1 cellular context compared by ENCODE assay signal in genomic region chr18:79944126-79944731, GRCh38.
TF ChIP-seq lines count a peak whose summit lies in the region.

No MANE protein-coding gene starts in this region.

TF ChIP-seq in GM23338, 12 proteins besides CTCF, POLR2A, EP300 and RAD21 (continued from another document):
- TF ChIP-seq, protein P1, sequence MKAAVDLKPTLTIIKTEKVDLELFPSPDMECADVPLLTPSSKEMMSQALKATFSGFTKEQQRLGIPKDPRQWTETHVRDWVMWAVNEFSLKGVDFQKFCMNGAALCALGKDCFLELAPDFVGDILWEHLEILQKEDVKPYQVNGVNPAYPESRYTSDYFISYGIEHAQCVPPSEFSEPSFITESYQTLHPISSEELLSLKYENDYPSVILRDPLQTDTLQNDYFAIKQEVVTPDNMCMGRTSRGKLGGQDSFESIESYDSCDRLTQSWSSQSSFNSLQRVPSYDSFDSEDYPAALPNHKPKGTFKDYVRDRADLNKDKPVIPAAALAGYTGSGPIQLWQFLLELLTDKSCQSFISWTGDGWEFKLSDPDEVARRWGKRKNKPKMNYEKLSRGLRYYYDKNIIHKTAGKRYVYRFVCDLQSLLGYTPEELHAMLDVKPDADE (IDR thresholded peaks at IDR 0.05) = no peak
- TF ChIP-seq JUNB (IDR thresholded peaks at IDR 0.05; ENCODE audit: unreplicated experiment) = no peak
- TF ChIP-seq STAT1 (IDR thresholded peaks at IDR 0.05; ENCODE audit: unreplicated experiment) = no peak
- no peak for TF ChIP-seq CREB1 (CRISPR knock-in tag; IDR thresholded peaks at IDR 0.05; ENCODE audit: low read depth)
- TF ChIP-seq NANOG (IDR thresholded peaks at IDR 0.05; ENCODE audit: borderline replicate concordance) = no peak
- no peak for TF ChIP-seq ZNF114 (CRISPR knock-in tag; IDR thresholded peaks at IDR 0.05)
- no peak for TF ChIP-seq REST (IDR thresholded peaks at IDR 0.05; ENCODE audit: unreplicated experiment)
- TF ChIP-seq EZH2phosphoT487 (IDR thresholded peaks at IDR 0.05; ENCODE audit: unreplicated experiment) = no peak
